ENCODE assay signal across 33 cellular contexts in the genomic region with DNA sequence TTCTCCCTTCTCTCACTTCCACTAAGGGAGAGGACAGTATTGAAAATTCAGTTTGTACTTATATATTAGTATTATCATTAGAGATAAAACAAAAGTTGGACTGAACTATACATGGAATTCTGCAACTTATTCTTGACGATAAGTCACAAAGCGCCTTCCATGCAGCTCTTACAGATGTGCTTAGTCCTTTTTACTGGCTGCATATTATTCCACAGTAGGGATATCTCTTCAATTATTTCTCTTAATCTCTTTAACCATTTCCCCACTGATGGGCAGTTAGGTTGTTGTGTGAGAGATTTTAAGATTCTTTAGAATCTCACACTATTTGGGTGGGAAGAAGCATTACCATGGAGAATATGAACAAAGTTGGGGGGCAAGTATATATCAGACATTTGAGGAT. TPM values are rescaled to one million over a fixed set of nuclear protein-coding genes. Genes with fewer than 3 reads are reported as not detected.
"Had no signal": no experiment of that assay in that cellular context is flagged by ENCODE, and none has a peak within 500 bp of the region (broad histone marks: within the 10 kb centered on the region; RNA-seq: fewer than 3 reads in every experiment).

No MANE protein-coding gene starts in this region.

- FAIRE-seq: astrocyte, bronchial epithelial cell had no signal

- H3K27ac ChIP-seq: adrenal gland, ascending aorta, body of pancreas, brain microvascular endothelial cell, breast epithelium, cardiac muscle cell had no signal

- DNase-seq: activated effector memory CD4-positive, alpha-beta T cell treated with anti-CD3 and anti-CD28 coated beads, Interleukin-2, amount 50 U/mL, for 16 hours; activated effector memory CD4-positive, alpha-beta T cell treated with Interleukin-2 at 50 U/mL for 16 hours; activated gamma-delta T cell; activated gamma-delta T cell treated with Interleukin-2 at 50 U/mL for 16 hours; activated naive CD4-positive, alpha-beta T cell; activated naive CD4-positive, alpha-beta T cell treated with anti-CD3 and anti-CD28 coated beads for 36 hours; activated naive CD4-positive, alpha-beta T cell treated with anti-CD3 and anti-CD28 coated beads, Interleukin-2, amount 10 ng/mL, durations not matched to agents 7 days and 5 days; activated naive CD4-positive, alpha-beta T cell treated with anti-CD3 and anti-CD28 coated beads, Interleukin-2, amount 50 U/mL, for 16 hours; activated naive CD4-positive, alpha-beta T cell treated with Interleukin-2 at 50 U/mL for 16 hours; activated naive CD8-positive, alpha-beta T cell treated with anti-CD3 and anti-CD28 coated beads for 36 hours; activated naive CD8-positive, alpha-beta T cell treated with anti-CD3 and anti-CD28 coated beads, Interleukin-2, amount 10 ng/mL, durations not matched to agents 7 days and 5 days; activated naive CD8-positive, alpha-beta T cell treated with anti-CD3 and anti-CD28 coated beads, Interleukin-2, amount 50 U/mL, for 24 hours; activated T-cell treated with anti-CD3 and anti-CD28 coated beads, Interleukin-2, amount 50 U/mL, for 4 hours; activated T-cell treated with anti-CD3 and anti-CD28 coated beads, Interleukin-2, amount 50 U/mL, for 48 hours; activated T-cell treated with anti-CD3 and anti-CD28 coated beads, Interleukin-2, amount 50 U/mL, for 72 hours; adrenal gland; amniotic stem cell; amygdala; anterior cingulate cortex; aorta; body of pancreas; brain microvascular endothelial cell; caudate nucleus; central memory CD4-positive, alpha-beta T cell; cerebellar nuclear complex had no signal

- H3K36me3 ChIP-seq: adrenal gland, ascending aorta, brain microvascular endothelial cell, breast epithelium, cardiac muscle cell had no signal

- H3K4me1 ChIP-seq: adrenal gland, ascending aorta, body of pancreas, breast epithelium had no signal

- H3K4me3 ChIP-seq: adrenal gland, ascending aorta, body of pancreas, breast epithelium, cardiac muscle cell had no signal

- H3K9me3 ChIP-seq: adrenal gland, ascending aorta, body of pancreas, breast epithelium had no signal

- ATAC-seq: activated naive CD4-positive, alpha-beta T cell treated with anti-CD3 and anti-CD28 coated beads, Interleukin-2, amount 50 U/mL, for 72 hours; activated naive CD8-positive, alpha-beta T cell treated with anti-CD3 and anti-CD28 coated beads, Interleukin-2, amount 50 U/mL, for 24 hours; activated T-cell treated with anti-CD3 and anti-CD28 coated beads, Interleukin-2, amount 50 U/mL, for 4 hours; activated T-cell treated with anti-CD3 and anti-CD28 coated beads, Interleukin-2, amount 50 U/mL, for 72 hours; activated T-helper 17 cell treated with anti-CD3 and anti-CD28 coated beads, Interleukin-2, amount 50 U/mL, for 72 hours; body of pancreas had no signal

- H3K27me3 ChIP-seq: adrenal gland, ascending aorta, body of pancreas, brain microvascular endothelial cell, breast epithelium, cardiac muscle cell had no signal

RNA-seq across cellular contexts. Expression of a gene that starts 32.0 kb away (rescaled TPM):
- total RNA-seq: activated T-helper 2 cell treated with anti-CD3 and anti-CD28 coated beads, Interferon-gamma antibody, Interleukin-2, Interleukin-4, amounts not matched to agents 10 μg/mL and 5 μg/mL and 100 μg/mL, durations not matched to agents 14 hours and 24 hours and 36 hours; ascending aorta had no signal
